ENCODE assay signal across 2 cellular contexts in genomic region chr1:220320709-220321108, GRCh38.
TF ChIP-seq lines count a peak whose summit lies in the region.

No MANE protein-coding gene starts in this region.

TF ChIP-seq in HepG2, 621 proteins besides CTCF, POLR2A, EP300 and RAD21:
- TF ChIP-seq ZBTB39 (CRISPR knock-in tag; IDR thresholded peaks at IDR 0.05) (no peak), MAFF (IDR thresholded peaks at IDR 0.05; ENCODE audit: low read depth, low read length) (peak; percentile 65), MAFK (conservative IDR thresholded peaks at IDR 0.05 in 1 of 2, IDR thresholded peaks at IDR 0.05 in 1 of 2; ENCODE audit: low read length in 2 of 2) (peak; percentile 64 to 73)

TF ChIP-seq in K562, 482 proteins besides CTCF, POLR2A, EP300 and RAD21:
- TF ChIP-seq ELF2 (CRISPR knock-in tag; IDR thresholded peaks at IDR 0.05) (no peak), MAFK (IDR thresholded peaks at IDR 0.05; ENCODE audit: low read length) (0 out of 2 replicates have a peak, but pooled peaks have one; percentile 27), PURB (CRISPR knock-in tag; IDR thresholded peaks at IDR 0.05; ENCODE audit: low read depth) (no peak), POLR2AphosphoS2 (IDR thresholded peaks at IDR 0.05; ENCODE audit: low read length) (no peak), FOXP1 (CRISPR knock-in tag; IDR thresholded peaks at IDR 0.05) (no peak), SMARCE1 (IDR thresholded peaks at IDR 0.05) (no peak), TAF1 (IDR thresholded peaks at IDR 0.05; ENCODE audit: control insufficient read depth, extremely low read depth, insufficient read depth, low read length, severe bottlenecking) (no peak), USF2 (CRISPR knock-in tag; IDR thresholded peaks at IDR 0.05) (no peak), MAFG (tag; conservative IDR thresholded peaks at IDR 0.05) (peak; percentile 80), BRF1 (IDR thresholded peaks at IDR 0.05; ENCODE audit: borderline replicate concordance, extremely low read depth, insufficient read length) (no peak), ZBTB40 (IDR thresholded peaks at IDR 0.05) (no peak), ZBTB40 (CRISPR knock-in tag; IDR thresholded peaks at IDR 0.05) (no peak), XRCC4 (IDR thresholded peaks at IDR 0.05; ENCODE audit: extremely low read depth, insufficient read depth, insufficient read length) (no peak), ZNF316 (IDR thresholded peaks at IDR 0.05) (peak; percentile 90), EHMT2 (IDR thresholded peaks at IDR 0.05) (no peak), ZBTB2 (IDR thresholded peaks at IDR 0.05) (no peak), KAT7 (CRISPR knock-in tag; IDR thresholded peaks at IDR 0.05; ENCODE audit: borderline replicate concordance) (no peak), RBM39 (optimal IDR thresholded peaks at IDR 0.05; ENCODE audit: low read depth, low read length) (no peak), C11orf30 (IDR thresholded peaks at IDR 0.05; ENCODE audit: low read depth) (peak; percentile 87), CTBP1 (IDR thresholded peaks at IDR 0.05; ENCODE audit: borderline replicate concordance) (no peak), DACH1 (IDR thresholded peaks at IDR 0.05; ENCODE audit: partially characterized antibody) (no peak), MAFF (IDR thresholded peaks at IDR 0.05; ENCODE audit: low read length) (peak; percentile 36; the same call in 1 of the 2 replicates), PKNOX1 (IDR thresholded peaks at IDR 0.05) (no peak), POLR3A (IDR thresholded peaks at IDR 0.05; ENCODE audit: borderline replicate concordance, extremely low read depth, insufficient read depth, insufficient read length) (no peak), ARID1B (IDR thresholded peaks at IDR 0.05) (no peak), JUND (IDR thresholded peaks at IDR 0.05; ENCODE audit: borderline replicate concordance, low read depth, low read length) (no peak), JUND (tag; IDR thresholded peaks at IDR 0.05; ENCODE audit: borderline replicate concordance, low read depth, low read length) (no peak)
- TF ChIP-seq, protein P1, sequence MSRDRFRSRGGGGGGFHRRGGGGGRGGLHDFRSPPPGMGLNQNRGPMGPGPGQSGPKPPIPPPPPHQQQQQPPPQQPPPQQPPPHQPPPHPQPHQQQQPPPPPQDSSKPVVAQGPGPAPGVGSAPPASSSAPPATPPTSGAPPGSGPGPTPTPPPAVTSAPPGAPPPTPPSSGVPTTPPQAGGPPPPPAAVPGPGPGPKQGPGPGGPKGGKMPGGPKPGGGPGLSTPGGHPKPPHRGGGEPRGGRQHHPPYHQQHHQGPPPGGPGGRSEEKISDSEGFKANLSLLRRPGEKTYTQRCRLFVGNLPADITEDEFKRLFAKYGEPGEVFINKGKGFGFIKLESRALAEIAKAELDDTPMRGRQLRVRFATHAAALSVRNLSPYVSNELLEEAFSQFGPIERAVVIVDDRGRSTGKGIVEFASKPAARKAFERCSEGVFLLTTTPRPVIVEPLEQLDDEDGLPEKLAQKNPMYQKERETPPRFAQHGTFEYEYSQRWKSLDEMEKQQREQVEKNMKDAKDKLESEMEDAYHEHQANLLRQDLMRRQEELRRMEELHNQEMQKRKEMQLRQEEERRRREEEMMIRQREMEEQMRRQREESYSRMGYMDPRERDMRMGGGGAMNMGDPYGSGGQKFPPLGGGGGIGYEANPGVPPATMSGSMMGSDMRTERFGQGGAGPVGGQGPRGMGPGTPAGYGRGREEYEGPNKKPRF (IDR thresholded peaks at IDR 0.05; ENCODE audit: low read depth, low read length), result no peak
TF ChIP-seq in K562: peak in this region for 5.
